16 cellular contexts compared by ENCODE assay signal in the genomic region with DNA sequence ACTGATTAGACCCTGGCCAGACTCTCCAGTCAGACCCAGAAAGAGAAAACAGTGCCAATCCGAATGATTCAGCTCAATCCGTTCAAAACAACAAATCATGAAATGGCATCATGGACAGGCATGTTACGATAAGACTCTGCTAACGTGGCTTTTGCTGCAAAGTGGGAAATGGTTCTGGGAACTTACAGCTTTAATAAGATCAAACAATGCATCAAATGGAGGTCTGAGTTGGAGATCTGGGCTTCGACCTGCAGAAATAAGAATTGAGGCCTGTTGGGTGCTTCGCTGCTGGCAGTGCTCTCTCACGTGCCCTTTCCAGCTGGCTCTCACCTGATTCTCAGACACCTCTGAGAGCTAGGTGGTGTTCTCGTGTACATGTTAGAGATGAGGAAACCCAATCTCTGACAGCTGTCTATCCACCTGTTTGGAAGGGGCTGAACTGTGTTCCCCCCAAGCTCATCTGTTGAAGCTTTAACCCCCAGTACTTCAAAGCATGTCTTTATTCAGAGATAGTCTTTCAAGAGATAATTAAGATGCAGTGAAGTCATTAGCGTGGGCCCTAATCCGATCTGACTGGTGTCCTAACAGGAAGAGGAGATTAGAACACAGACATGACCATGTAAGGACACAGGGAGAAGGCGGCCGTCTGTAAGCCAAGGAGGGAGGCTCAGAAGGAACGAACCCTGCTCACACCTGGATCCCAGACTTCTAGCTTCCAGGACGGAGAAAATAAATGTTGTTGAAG. TPM values are rescaled to one million over a fixed set of nuclear protein-coding genes. Genes with fewer than 3 reads are reported as not detected.
A peak's percentile ranks its signal among the peaks of the same experiment; 100 is the strongest.
DNase-seq lines count a peak whose midpoint lies in the region; FAIRE-seq and TF ChIP-seq lines count a peak whose summit lies in the region.
"Had no signal": no experiment of that assay in that cellular context is flagged by ENCODE, and none has a peak within 500 bp of the region (broad histone marks: within the 10 kb centered on the region; RNA-seq: fewer than 3 reads in every experiment).

No MANE protein-coding gene starts in this region.

- H2AFZ ChIP-seq in astrocyte (ENCODE audit: low read depth, low read length) (no peak overlapping the region), OCI-LY7 (ENCODE audit: low read length) (no peak overlapping the region)

- H3K4me3 ChIP-seq in HUES48 (ENCODE audit: low read depth, low read length) (no peak overlapping the region), astrocyte (ENCODE audit: insufficient read depth, low read depth, low read length) (no peak overlapping the region), foreskin fibroblast (ENCODE audit: low read depth in 1 of 2, low read length in 2 of 2) (no peak overlapping the region), OCI-LY7 (ENCODE audit: low read depth, low read length, poor library complexity, severe bottlenecking) (no peak overlapping the region)

- no peak for FAIRE-seq in astrocyte (lab: Jason Lieb, UNC)

- TF ChIP-seq CTCF in astrocyte (IDR thresholded peaks at IDR 0.05; ENCODE audit: insufficient read depth, low read depth, low read length) (no peak), foreskin fibroblast (IDR thresholded peaks at IDR 0.05; ENCODE audit: low read depth, low read length) (no peak), OCI-LY7 (conservative IDR thresholded peaks at IDR 0.05; ENCODE audit: low read length) (no peak)

- H3K27me3 ChIP-seq in HUES48 (ENCODE audit: control insufficient read depth, insufficient read depth, low read length) (peaks cover 6% of the 10 kb centered on the region), astrocyte (ENCODE audit: insufficient read depth, low read length) (no peaks in the 10 kb centered on the region)

- H3K9ac ChIP-seq in HUES48 (ENCODE audit: low read depth, low read length): no peak overlapping the region
- no peak overlapping the region for H3K9ac ChIP-seq in astrocyte (ENCODE audit: low read length)
- H3K9ac ChIP-seq: parathyroid adenoma had no signal

- POLR2A ChIA-PET in OCI-LY7 (lab: Charles Lee): interaction anchor here (1.1 kb wide), 1 partner anchor 10 kb away, joined by 4 read pairs; no protein-coding TSS in a partner anchor

- no peaks in the 10 kb centered on the region for H3K9me3 Mint-ChIP-seq in astrocyte (ENCODE audit: unreplicated experiment)
- H3K9me3 Mint-ChIP-seq in activated naive CD8-positive, alpha-beta T cell treated with anti-CD3 and anti-CD28 coated beads for 36 hours: peaks cover 2% of the 10 kb centered on the region
- H3K9me3 Mint-ChIP-seq: memory B cell; T-helper 1 cell treated with Interleukin-12 subunit alpha and Interleukin-12 subunit beta and Interleukin-4 antibody, amounts not matched to agents 30 μg/mL and 1 μg/mL, for 36 hours had no signal

- H3K4me1 Mint-ChIP-seq in astrocyte (ENCODE audit: low read depth, unreplicated experiment): peaks cover 47% of the 10 kb centered on the region
- peaks cover 13% of the 10 kb centered on the region for H3K4me1 Mint-ChIP-seq in activated naive CD8-positive, alpha-beta T cell treated with anti-CD3 and anti-CD28 coated beads for 36 hours

- DNase-seq in A172 (ENCODE audit: low spot score): peak; percentile 56
- DNase-seq in astrocyte (ENCODE audit: low read depth): peak; percentile 77
- DNase-seq in left kidney (ENCODE audit: low read depth, low spot score): peak; percentile 5
- no peak for DNase-seq in foreskin fibroblast
- no peak for DNase-seq in NCI-H187 treated with DMSO at 0.1 percent for 48 hours (lab: John Stamatoyannopoulos, UW)
- DNase-seq in OCI-LY7 (ENCODE audit: low spot score): no peak
- DNase-seq in activated naive CD8-positive, alpha-beta T cell treated with anti-CD3 and anti-CD28 coated beads for 36 hours: no peak
- DNase-seq: activated CD4-positive, alpha-beta T cell treated with anti-CD3 and anti-CD28 coated beads, Interleukin-2, amount 50 U/mL, for 4 hours; DMS79; Karpas-422; NCI-H1694 treated with DMSO at 0.1 percent for 48 hours had no signal

- H3K4me1 ChIP-seq in HUES48 (ENCODE audit: control insufficient read depth, insufficient read depth, low read length) (peaks cover 9% of the 10 kb centered on the region; the same call in 1 of the 2 replicates), astrocyte (ENCODE audit: insufficient read depth, low read length) (peaks cover 18% of the 10 kb centered on the region), OCI-LY7 (ENCODE audit: insufficient read depth, low read length, poor library complexity, severe bottlenecking) (no peaks in the 10 kb centered on the region)

- CTCF ChIA-PET in OCI-LY7 (lab: Charles Lee; ENCODE audit: unreplicated experiment): interaction anchor here (1.2 kb wide), 1 partner anchor 28 kb away, joined by 3 read pairs; no protein-coding TSS in a partner anchor

- H3K27ac ChIP-seq in HUES48 (ENCODE audit: low read depth, low read length) (peak overlapping the region; percentile 18), astrocyte (ENCODE audit: low read depth, low read length) (no peak overlapping the region), OCI-LY7 (ENCODE audit: low read depth, low read length, poor library complexity, severe bottlenecking) (no peak overlapping the region)
- H3K27ac ChIP-seq: parathyroid adenoma had no signal

- no peaks in the 10 kb centered on the region for H3K9me2 ChIP-seq in OCI-LY7 (ENCODE audit: insufficient read depth, low read length)

- intact Hi-C loops in OCI-LY7 (cut with micrococcal nuclease; ENCODE audit: unreplicated experiment): no loop called here

- no peaks in the 10 kb centered on the region for H3K9me3 ChIP-seq in HUES48 (ENCODE audit: control insufficient read depth, insufficient read depth, low read length)
- no peaks in the 10 kb centered on the region for H3K9me3 ChIP-seq in astrocyte (ENCODE audit: insufficient read depth, low read depth, low read length)
- H3K9me3 ChIP-seq in OCI-LY7 (ENCODE audit: low read length): no peaks in the 10 kb centered on the region

- H3K36me3 ChIP-seq in HUES48 (ENCODE audit: control insufficient read depth, insufficient read depth, low read length) (no peaks in the 10 kb centered on the region), astrocyte (ENCODE audit: insufficient read depth, low read length) (no peaks in the 10 kb centered on the region), OCI-LY7 (ENCODE audit: insufficient read depth, low read length) (no peaks in the 10 kb centered on the region)

- no TSS peak for BruUV-seq in OCI-LY7 (replicated peaks; lab: Mats Ljungman, UMichigan)

- H3K27me3 Mint-ChIP-seq in astrocyte (ENCODE audit: low read depth, unreplicated experiment): peaks cover 2% of the 10 kb centered on the region
- H3K27me3 Mint-ChIP-seq in activated naive CD8-positive, alpha-beta T cell treated with anti-CD3 and anti-CD28 coated beads for 36 hours: no peaks in the 10 kb centered on the region

- no peak overlapping the region for H3K27ac Mint-ChIP-seq in astrocyte (ENCODE audit: unreplicated experiment)
- H3K27ac Mint-ChIP-seq in activated naive CD8-positive, alpha-beta T cell treated with anti-CD3 and anti-CD28 coated beads for 36 hours: no peak overlapping the region
- H3K27ac Mint-ChIP-seq: memory B cell; T-helper 1 cell treated with Interleukin-12 subunit alpha and Interleukin-12 subunit beta and Interleukin-4 antibody, amounts not matched to agents 30 μg/mL and 1 μg/mL, for 36 hours had no signal

- H3K36me3 Mint-ChIP-seq in astrocyte (ENCODE audit: low read depth, unreplicated experiment): no peaks in the 10 kb centered on the region
- peaks cover 2% of the 10 kb centered on the region for H3K36me3 Mint-ChIP-seq in activated naive CD8-positive, alpha-beta T cell treated with anti-CD3 and anti-CD28 coated beads for 36 hours
- H3K36me3 Mint-ChIP-seq: brain, memory B cell had no signal

- no peak overlapping the region for H3K4me3 Mint-ChIP-seq in astrocyte (ENCODE audit: unreplicated experiment)
- no peak overlapping the region for H3K4me3 Mint-ChIP-seq in activated naive CD8-positive, alpha-beta T cell treated with anti-CD3 and anti-CD28 coated beads for 36 hours
- H3K4me3 Mint-ChIP-seq: brain; memory B cell; T-helper 1 cell treated with Interleukin-12 subunit alpha and Interleukin-12 subunit beta and Interleukin-4 antibody, amounts not matched to agents 30 μg/mL and 1 μg/mL, for 36 hours had no signal

- H4K20me1 ChIP-seq in astrocyte (ENCODE audit: insufficient read depth, low read length) (no peaks in the 10 kb centered on the region), OCI-LY7 (ENCODE audit: insufficient read depth, low read length) (no peaks in the 10 kb centered on the region)

- H3K79me2 ChIP-seq in astrocyte (ENCODE audit: insufficient read depth, low read length) (no peaks in the 10 kb centered on the region), OCI-LY7 (ENCODE audit: insufficient read depth, low read depth, low read length) (no peaks in the 10 kb centered on the region)
- H3K79me2 ChIP-seq: parathyroid adenoma had no signal

- H3K4me2 ChIP-seq in astrocyte (ENCODE audit: low read length) (no peak overlapping the region), OCI-LY7 (ENCODE audit: low read length) (no peak overlapping the region)

RNA-seq across cellular contexts. Expression of gene ETS2, which starts 45.5 kb away (rescaled TPM):
- 15.9 and 21.7 TPM in 2 replicates for total RNA-seq in A172 (2014; rRNA removed; shearing (Covaris generic))
- total RNA-seq in astrocyte (37.0 and 40.3 TPM in 2 replicates), OCI-LY7 (2022) (23.1 and 24.1 TPM in 2 replicates)
- total RNA-seq in OCI-LY7 (2014; rRNA removed; shearing (Covaris generic)): 9.8 and 10.3 TPM in 2 replicates
- total RNA-seq in activated naive CD8-positive, alpha-beta T cell treated with anti-CD3 and anti-CD28 coated beads for 36 hours: 10 to 100 TPM; 28.7 to 30.3 TPM

Comparison
In these comparisons a context has a peak if more than half of its experiments do, and no peak if none do; other contexts are left out.
1. DNase-seq: peak in A172 (single experiment), astrocyte (single experiment) and left kidney (single experiment); none in foreskin fibroblast (0 of 2), NCI-H187 treated with DMSO at 0.1 percent for 48 hours (single experiment), OCI-LY7 (single experiment) and activated naive CD8-positive, alpha-beta T cell treated with anti-CD3 and anti-CD28 coated beads for 36 hours (single experiment).